ENCODE assay signal across 2 cellular contexts in the genomic region with DNA sequence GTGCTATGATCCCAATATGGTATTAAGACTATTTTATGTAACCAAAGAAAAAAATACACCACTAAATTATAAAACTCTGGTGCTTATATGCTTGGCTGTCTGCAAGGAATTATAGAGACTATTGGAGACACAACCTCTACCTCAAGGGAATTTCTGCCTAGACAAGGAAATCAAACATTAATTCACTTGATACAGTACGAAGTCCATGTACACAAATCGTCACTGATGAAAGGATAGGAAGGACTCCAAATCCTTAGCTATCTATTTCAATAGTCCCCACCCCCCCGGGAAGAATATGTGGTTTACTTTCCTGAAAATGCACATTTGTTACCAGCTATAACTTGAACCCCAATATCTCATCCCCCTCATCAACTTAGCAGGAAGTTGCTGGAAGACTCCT.
TF ChIP-seq lines count a peak whose summit lies in the region.

No MANE protein-coding gene starts in this region.

TF ChIP-seq in liver, 16 proteins besides CTCF, POLR2A, EP300 and RAD21 (continued from another document):
- TF ChIP-seq NR2F2 (IDR thresholded peaks at IDR 0.05) (no peak), HNF4A (conservative IDR thresholded peaks at IDR 0.05) (peak; percentile 84), JUND (IDR thresholded peaks at IDR 0.05) (peak; percentile 23 to 36), TAF1 (conservative IDR thresholded peaks at IDR 0.05) (no peak), FOXA2 (IDR thresholded peaks at IDR 0.05) (peak; percentile 35), YY1 (IDR thresholded peaks at IDR 0.05) (no peak), HNF4G (IDR thresholded peaks at IDR 0.05) (peak; percentile 43)
- TF ChIP-seq, protein P1, sequence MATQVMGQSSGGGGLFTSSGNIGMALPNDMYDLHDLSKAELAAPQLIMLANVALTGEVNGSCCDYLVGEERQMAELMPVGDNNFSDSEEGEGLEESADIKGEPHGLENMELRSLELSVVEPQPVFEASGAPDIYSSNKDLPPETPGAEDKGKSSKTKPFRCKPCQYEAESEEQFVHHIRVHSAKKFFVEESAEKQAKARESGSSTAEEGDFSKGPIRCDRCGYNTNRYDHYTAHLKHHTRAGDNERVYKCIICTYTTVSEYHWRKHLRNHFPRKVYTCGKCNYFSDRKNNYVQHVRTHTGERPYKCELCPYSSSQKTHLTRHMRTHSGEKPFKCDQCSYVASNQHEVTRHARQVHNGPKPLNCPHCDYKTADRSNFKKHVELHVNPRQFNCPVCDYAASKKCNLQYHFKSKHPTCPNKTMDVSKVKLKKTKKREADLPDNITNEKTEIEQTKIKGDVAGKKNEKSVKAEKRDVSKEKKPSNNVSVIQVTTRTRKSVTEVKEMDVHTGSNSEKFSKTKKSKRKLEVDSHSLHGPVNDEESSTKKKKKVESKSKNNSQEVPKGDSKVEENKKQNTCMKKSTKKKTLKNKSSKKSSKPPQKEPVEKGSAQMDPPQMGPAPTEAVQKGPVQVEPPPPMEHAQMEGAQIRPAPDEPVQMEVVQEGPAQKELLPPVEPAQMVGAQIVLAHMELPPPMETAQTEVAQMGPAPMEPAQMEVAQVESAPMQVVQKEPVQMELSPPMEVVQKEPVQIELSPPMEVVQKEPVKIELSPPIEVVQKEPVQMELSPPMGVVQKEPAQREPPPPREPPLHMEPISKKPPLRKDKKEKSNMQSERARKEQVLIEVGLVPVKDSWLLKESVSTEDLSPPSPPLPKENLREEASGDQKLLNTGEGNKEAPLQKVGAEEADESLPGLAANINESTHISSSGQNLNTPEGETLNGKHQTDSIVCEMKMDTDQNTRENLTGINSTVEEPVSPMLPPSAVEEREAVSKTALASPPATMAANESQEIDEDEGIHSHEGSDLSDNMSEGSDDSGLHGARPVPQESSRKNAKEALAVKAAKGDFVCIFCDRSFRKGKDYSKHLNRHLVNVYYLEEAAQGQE (IDR thresholded peaks at IDR 0.05): no peak

TF ChIP-seq in HepG2, 621 proteins besides CTCF, POLR2A, EP300 and RAD21 (continued from another document):
- TF ChIP-seq, protein P2, sequence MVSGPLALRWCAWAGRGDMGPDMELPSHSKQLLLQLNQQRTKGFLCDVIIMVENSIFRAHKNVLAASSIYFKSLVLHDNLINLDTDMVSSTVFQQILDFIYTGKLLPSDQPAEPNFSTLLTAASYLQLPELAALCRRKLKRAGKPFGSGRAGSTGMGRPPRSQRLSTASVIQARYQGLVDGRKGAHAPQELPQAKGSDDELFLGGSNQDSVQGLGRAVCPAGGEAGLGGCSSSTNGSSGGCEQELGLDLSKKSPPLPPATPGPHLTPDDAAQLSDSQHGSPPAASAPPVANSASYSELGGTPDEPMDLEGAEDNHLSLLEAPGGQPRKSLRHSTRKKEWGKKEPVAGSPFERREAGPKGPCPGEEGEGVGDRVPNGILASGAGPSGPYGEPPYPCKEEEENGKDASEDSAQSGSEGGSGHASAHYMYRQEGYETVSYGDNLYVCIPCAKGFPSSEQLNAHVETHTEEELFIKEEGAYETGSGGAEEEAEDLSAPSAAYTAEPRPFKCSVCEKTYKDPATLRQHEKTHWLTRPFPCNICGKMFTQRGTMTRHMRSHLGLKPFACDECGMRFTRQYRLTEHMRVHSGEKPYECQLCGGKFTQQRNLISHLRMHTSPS (CRISPR knock-in tag; IDR thresholded peaks at IDR 0.05; ENCODE audit: low read depth): no peak
